11 cellular contexts compared by ENCODE assay signal in the genomic region with DNA sequence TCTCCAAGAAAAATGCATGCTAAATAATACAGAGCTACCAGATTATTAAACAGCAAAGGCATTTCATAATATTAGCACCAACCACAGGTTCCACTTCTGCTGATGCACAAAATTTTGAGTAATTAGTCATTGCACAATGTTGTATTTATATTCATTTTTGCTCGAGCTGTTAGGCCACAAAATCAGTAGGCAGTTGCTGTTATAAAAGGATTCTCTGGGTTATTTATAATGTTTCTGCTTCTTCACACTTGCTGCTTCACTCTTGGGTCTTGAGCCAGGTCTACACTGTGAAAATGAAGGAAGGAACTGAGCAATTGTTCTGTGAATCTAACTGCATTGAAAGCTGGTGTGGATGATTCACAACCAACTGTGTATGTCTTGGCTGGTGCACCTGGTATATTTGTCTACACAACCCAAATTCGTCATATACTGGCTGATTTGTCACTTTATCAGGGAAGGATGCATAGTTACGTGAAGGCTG.
DNase-seq lines count a peak whose midpoint lies in the region; ATAC-seq and TF ChIP-seq lines count a peak whose summit lies in the region.
"Had no signal": no experiment of that assay in that cellular context is flagged by ENCODE, and none has a peak within 500 bp of the region (broad histone marks: within the 10 kb centered on the region; RNA-seq: fewer than 3 reads in every experiment).

No MANE protein-coding gene starts in this region.

- DNase-seq in AG10803 (ENCODE audit: low read depth) (peak; percentile 86), adipocyte (ENCODE audit: low read depth) (peak; percentile 45), kidney glomerular epithelial cell (lab: John Stamatoyannopoulos, UW) (peak; percentile 99), NCI-H128 (lab: John Stamatoyannopoulos, UW; ENCODE audit: unreplicated experiment) (no peak), NCI-H446 treated with DMSO at 0.1 percent for 48 hours (lab: John Stamatoyannopoulos, UW) (no peak), COLO668 (lab: John Stamatoyannopoulos, UW; ENCODE audit: unreplicated experiment) (no peak)
- DNase-seq: activated naive CD8-positive, alpha-beta T cell treated with anti-CD3 and anti-CD28 coated beads for 36 hours; heart left ventricle; NCI-H2171 had no signal

- no peak overlapping the region for H3K9ac ChIP-seq in KMS-11
- no peak overlapping the region for H3K9ac ChIP-seq in adipocyte (ENCODE audit: low read length)

- no peaks in the 10 kb centered on the region for H3K36me3 ChIP-seq in KMS-11 (ENCODE audit: insufficient read depth)
- no peaks in the 10 kb centered on the region for H3K36me3 ChIP-seq in adipocyte (ENCODE audit: control insufficient read depth, insufficient read depth, low read length, severe bottlenecking)
- H3K36me3 ChIP-seq: heart left ventricle had no signal

- H3K4me2 ChIP-seq in KMS-11, result 0 out of 2 replicates have a peak overlapping the region, but pooled peaks have one; percentile 9

- no peaks in the 10 kb centered on the region for H3K79me2 ChIP-seq in KMS-11 (ENCODE audit: insufficient read depth, low read depth)

- H3K4me3 ChIP-seq in AG10803 (ENCODE audit: low read length) (no peak overlapping the region), KMS-11 (IDR thresholded peaks at IDR 0.05; ENCODE audit: insufficient read depth, low read depth, low read length) (no peak overlapping the region), adipocyte (ENCODE audit: low read length) (no peak overlapping the region)
- H3K4me3 ChIP-seq: heart left ventricle had no signal

- H3K9me3 ChIP-seq in adipocyte (ENCODE audit: control insufficient read depth, low read length), result no peaks in the 10 kb centered on the region

- no peak overlapping the region for H2AFZ ChIP-seq in KMS-11 (ENCODE audit: low read depth)

- no peak for ATAC-seq in GM21528 (IDR thresholded peaks at IDR 0.05; ENCODE audit: low FRiP score, unreplicated experiment)

- H3K27ac ChIP-seq in KMS-11, result no peak overlapping the region

- H3K4me1 ChIP-seq in KMS-11 (ENCODE audit: low read depth, poor library complexity, severe bottlenecking) (peaks cover 14% of the 10 kb centered on the region), adipocyte (ENCODE audit: control insufficient read depth, insufficient read depth, low read length) (peaks cover 14% of the 10 kb centered on the region)

- H4K20me1 ChIP-seq in KMS-11 (ENCODE audit: insufficient read depth), result no peaks in the 10 kb centered on the region

- no peak for TF ChIP-seq CTCF in AG10803 (conservative IDR thresholded peaks at IDR 0.05; ENCODE audit: low read length)
- TF ChIP-seq CTCF in KMS-11 (conservative IDR thresholded peaks at IDR 0.05; ENCODE audit: low read depth, low read length), result no peak

- H3K27me3 ChIP-seq in KMS-11 (ENCODE audit: insufficient read depth, low read depth), result no peaks in the 10 kb centered on the region
- no peaks in the 10 kb centered on the region for H3K27me3 ChIP-seq in adipocyte (replicated peaks; ENCODE audit: control insufficient read depth, insufficient read depth, low read length)
- H3K27me3 ChIP-seq: heart left ventricle had no signal

Comparison
In these comparisons a context has a peak if more than half of its experiments do, and no peak if none do; other contexts are left out.
1. DNase-seq: peak in AG10803 (single experiment), adipocyte (single experiment) and kidney glomerular epithelial cell (single experiment); none in NCI-H128 (single experiment), NCI-H446 treated with DMSO at 0.1 percent for 48 hours (single experiment) and COLO668 (single experiment).